In the genomic region with DNA sequence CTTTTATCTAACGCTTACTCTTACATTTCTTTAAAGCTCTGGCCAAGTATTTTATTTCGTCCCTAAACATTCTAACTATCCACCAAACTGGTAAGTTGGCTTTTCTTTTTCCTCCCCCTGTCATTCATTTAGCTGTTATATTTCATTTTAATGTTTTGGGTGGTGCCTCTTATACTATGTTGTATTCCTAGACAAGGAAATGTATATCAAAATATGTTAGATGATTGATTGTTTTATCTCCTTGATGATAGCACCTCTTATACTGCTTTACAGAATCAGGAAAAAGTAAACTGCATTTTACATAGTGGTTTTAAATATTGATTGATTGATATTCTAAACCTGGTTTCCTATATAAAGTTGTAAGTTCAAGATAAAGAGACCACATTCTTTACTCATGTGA, we compare ENCODE assay signal across 11 cellular contexts. TPM values are rescaled to one million over a fixed set of nuclear protein-coding genes. Genes with fewer than 3 reads are reported as not detected.
"Had no signal": no experiment of that assay in that cellular context is flagged by ENCODE, and none has a peak within 500 bp of the region (broad histone marks: within the 10 kb centered on the region; RNA-seq: fewer than 3 reads in every experiment).

No MANE protein-coding gene starts in this region.

- FAIRE-seq: HepG2 had no signal

- H3K4me3 ChIP-seq: GM23248, HAP-1 had no signal

- H3K9me3 ChIP-seq: HAP-1 had no signal

- H3K36me3 ChIP-seq: HAP-1 had no signal

- DNase-seq: GM23248, GOT3, H7, KBM-7 had no signal

- ATAC-seq: HCT116, HepG2 had no signal

- H3K9ac ChIP-seq: GM23248 had no signal

- H3K27ac ChIP-seq: GM23248, HL-60 had no signal

- H2AFZ ChIP-seq: GM23248 had no signal

RNA-seq across cellular contexts. Expression of gene STARD6, which starts 24.0 kb away (rescaled TPM):
- total RNA-seq: GM23248, H4, H7, HepG2, HT1080 had no signal
- polyA plus RNA-seq: GM23248, HepG2, IgD-negative memory B cell had no signal
